18 cellular contexts compared by ENCODE assay signal in the genomic region with DNA sequence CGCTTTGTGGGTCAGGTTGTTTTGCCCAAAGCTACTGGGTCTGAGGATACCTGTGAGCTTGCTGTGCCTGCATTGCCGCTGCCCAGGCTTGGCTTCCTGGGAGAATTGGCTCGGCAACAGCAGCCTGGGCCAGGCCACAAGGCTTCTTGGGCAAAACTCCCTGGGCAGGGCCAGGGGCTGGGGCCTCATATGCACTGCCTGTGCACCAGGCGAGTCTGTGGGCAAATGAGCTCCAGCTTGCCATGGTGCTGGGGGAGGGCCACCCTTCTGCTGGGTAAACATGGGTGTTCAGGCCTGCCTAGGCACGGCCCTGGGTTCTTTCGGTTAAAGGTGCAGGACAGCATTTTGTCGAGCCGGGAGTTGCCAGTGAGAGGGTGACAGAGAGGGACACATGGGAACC. TPM values are rescaled to one million over a fixed set of nuclear protein-coding genes. Genes with fewer than 3 reads are reported as not detected.
DNase-seq lines count a peak whose midpoint lies in the region; ATAC-seq and TF ChIP-seq lines count a peak whose summit lies in the region.
"Had no signal": no experiment of that assay in that cellular context is flagged by ENCODE, and none has a peak within 500 bp of the region (broad histone marks: within the 10 kb centered on the region; RNA-seq: fewer than 3 reads in every experiment).

No MANE protein-coding gene starts in this region.

- peak in 2 of 8 donors; percentile 6 to 42 for ATAC-seq in heart right ventricle
- ATAC-seq in foreskin keratinocyte = peak; percentile 44
- no peak for ATAC-seq in WTC11
- ATAC-seq in GM21576 (IDR thresholded peaks at IDR 0.05; ENCODE audit: unreplicated experiment) = no peak
- ATAC-seq: effector memory CD8-positive, alpha-beta T cell; naive thymus-derived CD8-positive, alpha-beta T cell; stimulated activated memory B cell treated with anti-CD40 and anti-IgM and Interleukin-4, amounts not matched to agents 10 μg/mL and 1 μg/mL and 100 μg/mL, for 72 hours had no signal

- no peak for TF ChIP-seq CTCF in heart right ventricle (IDR thresholded peaks at IDR 0.05)
- no peak for TF ChIP-seq CTCF in foreskin keratinocyte (conservative IDR thresholded peaks at IDR 0.05)
- no peak for TF ChIP-seq CTCF in WTC11 (IDR thresholded peaks at IDR 0.05)

- intact Hi-C loops in heart right ventricle (cut with DNase I) = no loop called here
- intact Hi-C loops in cardiac septum (cut with DNase I) = no loop called here

- no peak overlapping the region for H4K91ac ChIP-seq in trophoblast cell (ENCODE audit: low read depth, low read length)

- H3K23ac ChIP-seq in trophoblast cell (ENCODE audit: low read length) = no peak overlapping the region

- H3K27me3 ChIP-seq in heart right ventricle = no peaks in the 10 kb centered on the region
- H3K27me3 ChIP-seq in foreskin keratinocyte = no peaks in the 10 kb centered on the region
- no peaks in the 10 kb centered on the region for H3K27me3 ChIP-seq in trophoblast cell (ENCODE audit: insufficient read depth, low read length)

- no peak overlapping the region for H3K4me3 ChIP-seq in heart right ventricle
- H3K4me3 ChIP-seq in trophoblast cell (ENCODE audit: low read depth, low read length) = no peak overlapping the region

- peaks cover 57% of the 10 kb centered on the region for H3K79me2 ChIP-seq in trophoblast cell (ENCODE audit: control insufficient read depth, insufficient read depth, low read length, poor library complexity)

- no peak for DNase-seq in heart right ventricle
- DNase-seq in cardiac septum (ENCODE audit: low spot score) = no peak
- no peak for DNase-seq in foreskin keratinocyte
- no peak for DNase-seq in trophoblast cell
- DNase-seq in activated CD4-positive, alpha-beta T cell treated with anti-CD3 and anti-CD28 coated beads, Interleukin-2, amount 50 U/mL, for 48 hours = no peak
- DNase-seq in kidney glomerular epithelial cell (lab: John Stamatoyannopoulos, UW) = no peak
- DNase-seq in WTC11 (ENCODE audit: low spot score) = no peak
- DNase-seq: activated naive CD4-positive, alpha-beta T cell treated with anti-CD3 and anti-CD28 coated beads for 36 hours; Calu3; effector memory CD8-positive, alpha-beta T cell; islet precursor cell; naive thymus-derived CD8-positive, alpha-beta T cell; NCI-H2107; retina; stimulated activated CD4-positive, alpha-beta T cell treated with anti-CD3 and anti-CD28 coated beads, Interleukin-4, amount 100 ng/mL, for 4 hours; WERI-Rb-1 had no signal

- H3K14ac ChIP-seq in trophoblast cell (ENCODE audit: low read length) = no peak overlapping the region

- no peaks in the 10 kb centered on the region for H3K27me3 Mint-ChIP-seq in WTC11 (ENCODE audit: low read depth)
- H3K27me3 Mint-ChIP-seq: effector memory CD8-positive, alpha-beta T cell had no signal

- WGBS in heart right ventricle, 2 donors = 53 to 70% methylated on average over 8 of the region's 8 CpGs
- WGBS in trophoblast cell (ENCODE audit: extremely low coverage, insufficient coverage, insufficient read length) = no CpG with 5 or more reads among the region's 8 CpGs

- H2BK12ac ChIP-seq in trophoblast cell (ENCODE audit: low read length) = no peak overlapping the region

- no peak overlapping the region for H3K4me3 Mint-ChIP-seq in WTC11
- H3K4me3 Mint-ChIP-seq: activated naive CD4-positive, alpha-beta T cell treated with anti-CD3 and anti-CD28 coated beads for 36 hours; effector memory CD8-positive, alpha-beta T cell; naive thymus-derived CD8-positive, alpha-beta T cell; stimulated activated memory B cell treated with anti-CD40 and anti-IgM and Interleukin-4, amounts not matched to agents 10 μg/mL and 1 μg/mL and 100 μg/mL, for 72 hours had no signal

- H4K12ac ChIP-seq in trophoblast cell (ENCODE audit: low read depth, low read length) = no peak overlapping the region

- CTCF ChIA-PET in WTC11 (lab: Charles Lee) = interaction anchor here (0.9 to 1.9 kb wide), 3 partner anchors 21 to 107 kb away, joined by 3 to 8 read pairs (median 3); no protein-coding TSS in a partner anchor

- peaks cover 52% of the 10 kb centered on the region for H3K4me1 Mint-ChIP-seq in WTC11

- no peak overlapping the region for H3K27ac Mint-ChIP-seq in WTC11
- H3K27ac Mint-ChIP-seq: activated naive CD4-positive, alpha-beta T cell treated with anti-CD3 and anti-CD28 coated beads for 36 hours; effector memory CD8-positive, alpha-beta T cell; stimulated activated memory B cell treated with anti-CD40 and anti-IgM and Interleukin-4, amounts not matched to agents 10 μg/mL and 1 μg/mL and 100 μg/mL, for 72 hours had no signal

- peaks cover 0 to 9% (median 0%) of the 10 kb centered on the region in 9 donors for H3K36me3 ChIP-seq in heart right ventricle
- peaks cover 17 to 29% of the 10 kb centered on the region in 2 experiments for H3K36me3 ChIP-seq in trophoblast cell (ENCODE audit: control insufficient read depth in 1 of 2, insufficient read depth in 2 of 2, low read length in 2 of 2)
- H3K36me3 ChIP-seq: WERI-Rb-1 had no signal

- no peak overlapping the region for H2BK5ac ChIP-seq in trophoblast cell (ENCODE audit: low read depth, low read length, poor library complexity)

- H2BK120ac ChIP-seq in trophoblast cell (ENCODE audit: insufficient read depth, low read length, poor library complexity) = no peak overlapping the region

- H4K8ac ChIP-seq in trophoblast cell (ENCODE audit: low read depth, low read length) = no peak overlapping the region

- peak overlapping the region; percentile 30 for H2AFZ ChIP-seq in trophoblast cell (ENCODE audit: insufficient read depth, low read length, poor library complexity)

- no peak overlapping the region for H3K9ac ChIP-seq in trophoblast cell (ENCODE audit: low read length)

- H2AK5ac ChIP-seq in trophoblast cell (ENCODE audit: low read length) = no peak overlapping the region

- peaks cover under 1% of the 10 kb centered on the region; the same call in 1 of the 2 replicates for H3K9me3 Mint-ChIP-seq in WTC11
- H3K9me3 Mint-ChIP-seq: activated naive CD4-positive, alpha-beta T cell treated with anti-CD3 and anti-CD28 coated beads for 36 hours; effector memory CD8-positive, alpha-beta T cell; naive thymus-derived CD8-positive, alpha-beta T cell; stimulated activated memory B cell treated with anti-CD40 and anti-IgM and Interleukin-4, amounts not matched to agents 10 μg/mL and 1 μg/mL and 100 μg/mL, for 72 hours had no signal

- H3K79me1 ChIP-seq in trophoblast cell (ENCODE audit: low read length) = peaks cover 1% of the 10 kb centered on the region

- H3K9me3 ChIP-seq in heart right ventricle (no peaks in the 10 kb centered on the region), trophoblast cell (ENCODE audit: insufficient read depth, low read depth, low read length) (no peaks in the 10 kb centered on the region)

- H3K27ac ChIP-seq in heart right ventricle (peak overlapping the region in 9 of 10 donors; percentile 5 to 83 (median 59)), foreskin keratinocyte (no peak overlapping the region), trophoblast cell (ENCODE audit: low read depth, low read length) (no peak overlapping the region)
- H3K27ac ChIP-seq: WERI-Rb-1 had no signal

- no peak overlapping the region for H3K4me2 ChIP-seq in trophoblast cell (ENCODE audit: low read length)

- H3K4me1 ChIP-seq in heart right ventricle = peaks cover 59 to 99% (median 95%) of the 10 kb centered on the region in 9 donors
- H3K4me1 ChIP-seq in foreskin keratinocyte = peaks cover 6% of the 10 kb centered on the region
- H3K4me1 ChIP-seq in trophoblast cell (ENCODE audit: control insufficient read depth in 1 of 2, insufficient read depth in 2 of 2, low read length in 2 of 2) = peaks cover 13 to 19% of the 10 kb centered on the region in 2 experiments

- H3K18ac ChIP-seq in trophoblast cell (ENCODE audit: low read length) = no peak overlapping the region

- POLR2A ChIA-PET in WTC11 (lab: Charles Lee) = no interaction called here

- no peaks in the 10 kb centered on the region for H3K36me3 Mint-ChIP-seq in WTC11
- H3K36me3 Mint-ChIP-seq: naive thymus-derived CD8-positive, alpha-beta T cell; stimulated activated memory B cell treated with anti-CD40 and anti-IgM and Interleukin-4, amounts not matched to agents 10 μg/mL and 1 μg/mL and 100 μg/mL, for 72 hours had no signal

- peak overlapping the region; percentile 6 for H3K4ac ChIP-seq in trophoblast cell (ENCODE audit: low read depth, low read length)

TF ChIP-seq in WTC11, 78 proteins besides CTCF, POLR2A, EP300 and RAD21:
- TF ChIP-seq, protein P1, sequence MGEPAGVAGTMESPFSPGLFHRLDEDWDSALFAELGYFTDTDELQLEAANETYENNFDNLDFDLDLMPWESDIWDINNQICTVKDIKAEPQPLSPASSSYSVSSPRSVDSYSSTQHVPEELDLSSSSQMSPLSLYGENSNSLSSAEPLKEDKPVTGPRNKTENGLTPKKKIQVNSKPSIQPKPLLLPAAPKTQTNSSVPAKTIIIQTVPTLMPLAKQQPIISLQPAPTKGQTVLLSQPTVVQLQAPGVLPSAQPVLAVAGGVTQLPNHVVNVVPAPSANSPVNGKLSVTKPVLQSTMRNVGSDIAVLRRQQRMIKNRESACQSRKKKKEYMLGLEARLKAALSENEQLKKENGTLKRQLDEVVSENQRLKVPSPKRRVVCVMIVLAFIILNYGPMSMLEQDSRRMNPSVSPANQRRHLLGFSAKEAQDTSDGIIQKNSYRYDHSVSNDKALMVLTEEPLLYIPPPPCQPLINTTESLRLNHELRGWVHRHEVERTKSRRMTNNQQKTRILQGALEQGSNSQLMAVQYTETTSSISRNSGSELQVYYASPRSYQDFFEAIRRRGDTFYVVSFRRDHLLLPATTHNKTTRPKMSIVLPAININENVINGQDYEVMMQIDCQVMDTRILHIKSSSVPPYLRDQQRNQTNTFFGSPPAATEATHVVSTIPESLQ (CRISPR knock-in tag; IDR thresholded peaks at IDR 0.05) = no peak
- TF ChIP-seq TCF7 (CRISPR knock-in tag; IDR thresholded peaks at IDR 0.05; ENCODE audit: low read depth) (no peak), ZNF219 (CRISPR knock-in tag; IDR thresholded peaks at IDR 0.05; ENCODE audit: borderline replicate concordance) (no peak), JAZF1 (CRISPR knock-in tag; IDR thresholded peaks at IDR 0.05) (no peak), GRHL2 (CRISPR knock-in tag; IDR thresholded peaks at IDR 0.05; ENCODE audit: insufficient replicate concordance, severe bottlenecking) (no peak), OVOL2 (CRISPR knock-in tag; IDR thresholded peaks at IDR 0.05; ENCODE audit: borderline replicate concordance) (no peak)

RNA-seq across cellular contexts. Expression of a gene that starts 19.4 kb away (rescaled TPM):
- total RNA-seq in heart right ventricle (10 to 100 TPM; 40.4 to 61.5 (median 50.8) TPM), cardiac septum (40.7 TPM), foreskin keratinocyte (9.5 and 16.6 TPM in 2 replicates), WTC11 (2021) (34.3 to 44.4 TPM (median 35.2 TPM) in 3 replicates)
- polyA plus RNA-seq in heart right ventricle (10 to 100 TPM; 24.2 to 26.8 TPM), foreskin keratinocyte (4.2 and 5.9 TPM in 2 replicates)
- 52.4 and 54.3 TPM in 2 replicates for polyA plus RNA-seq in trophoblast cell (2013)

Comparison
In these comparisons a context has a peak if more than half of its experiments do, and no peak if none do; other contexts are left out.
1. H3K27ac ChIP-seq: peak in heart right ventricle (9 of 10); none in foreskin keratinocyte (single experiment) and trophoblast cell (single experiment).